ENCODE assay signal across 1 cellular context in the genomic region with DNA sequence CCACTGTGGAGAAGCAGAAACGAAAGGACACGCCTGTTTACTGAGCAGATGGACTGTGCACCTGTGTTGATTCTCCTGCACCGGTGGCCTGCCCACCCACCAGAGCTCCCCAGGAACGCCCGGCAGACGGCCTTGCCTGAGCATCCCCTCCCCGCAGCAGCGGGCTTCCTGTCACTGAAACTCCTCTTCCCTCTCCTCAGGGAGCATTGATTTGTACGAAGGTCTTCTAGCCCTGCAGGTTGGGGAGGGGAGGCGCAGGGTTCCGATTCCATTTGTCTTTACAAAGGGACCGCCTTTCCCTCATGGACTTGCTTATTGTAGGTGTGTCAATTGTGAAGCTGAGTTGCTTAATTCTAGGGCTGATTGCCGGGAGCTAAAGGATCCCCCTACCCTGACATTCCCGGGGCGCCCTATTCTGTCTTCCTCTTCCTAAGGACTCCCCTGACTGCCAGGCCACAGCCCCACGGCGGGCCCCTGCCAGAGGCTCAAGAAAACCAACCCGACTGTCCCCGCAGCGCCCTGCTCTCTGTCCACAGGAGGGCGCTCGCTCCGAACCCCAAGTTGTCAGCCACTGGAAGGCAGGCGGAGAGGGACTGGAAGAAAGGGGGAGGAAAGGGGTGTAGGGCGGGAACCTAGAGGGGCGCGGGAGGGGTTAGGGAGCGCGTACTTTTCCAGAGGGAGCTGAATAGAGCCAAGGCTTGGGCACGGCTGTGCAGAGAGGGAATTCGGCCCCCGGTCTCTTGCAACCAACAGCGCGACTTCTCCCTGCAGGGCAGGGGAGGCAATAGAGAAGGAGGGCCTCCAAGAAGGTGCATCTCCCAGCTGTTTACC.
TF ChIP-seq lines count a peak whose summit lies in the region.

No MANE protein-coding gene starts in this region.

TF ChIP-seq in Ishikawa, 13 proteins besides CTCF, POLR2A, EP300 and RAD21 (continued from another document):
- TF ChIP-seq FOXM1 (IDR thresholded peaks at IDR 0.05; ENCODE audit: borderline replicate concordance, low read depth) (no peak), TEAD4 (IDR thresholded peaks at IDR 0.05) (0 out of 2 replicates have a peak, but pooled peaks have one; percentile 30), YY1 (IDR thresholded peaks at IDR 0.05; ENCODE audit: low read depth) (0 out of 2 replicates have a peak, but pooled peaks have one; percentile 44), TCF12 (IDR thresholded peaks at IDR 0.05; ENCODE audit: low read depth) (peak; percentile 60; the same call in 1 of the 2 replicates)
